1 cellular context compared by ENCODE assay signal in genomic region chr10:116744163-116744788, GRCh38.
TF ChIP-seq lines count a peak whose summit lies in the region.

No MANE protein-coding gene starts in this region.

TF ChIP-seq in GM23338, 12 proteins besides CTCF, POLR2A, EP300 and RAD21 (continued from another document):
- no peak for TF ChIP-seq ZNF462 (CRISPR knock-in tag; IDR thresholded peaks at IDR 0.05)
- no peak for TF ChIP-seq NANOG (IDR thresholded peaks at IDR 0.05; ENCODE audit: borderline replicate concordance)
TF ChIP-seq in GM23338: peak in this region for 0.
